ENCODE assay signal across 22 cellular contexts in the genomic region with DNA sequence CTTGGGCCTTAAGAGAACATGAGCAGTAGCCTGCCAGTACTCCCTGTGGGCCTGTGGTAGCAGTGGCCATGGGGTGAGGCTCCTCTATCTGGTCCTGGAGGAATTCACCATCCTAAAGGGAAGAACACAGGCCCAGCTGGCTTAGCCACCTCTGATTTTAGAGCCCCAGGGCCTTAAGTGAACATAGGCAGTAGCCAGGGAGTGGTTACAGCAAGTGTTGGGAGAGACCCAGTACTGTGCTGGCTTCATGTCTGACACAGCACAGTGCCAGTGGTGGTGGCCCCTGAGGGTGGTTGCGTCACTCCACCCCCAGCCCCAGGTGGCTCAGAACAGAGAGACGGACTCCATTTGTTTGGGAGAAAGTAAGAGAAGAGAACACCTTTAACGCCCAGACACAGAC.
"Had no signal": no experiment of that assay in that cellular context is flagged by ENCODE, and none has a peak within 500 bp of the region (broad histone marks: within the 10 kb centered on the region; RNA-seq: fewer than 3 reads in every experiment).

No MANE protein-coding gene starts in this region.

- H3K79me2 ChIP-seq: parathyroid adenoma had no signal

- H3K27ac ChIP-seq: colonic mucosa, esophagus squamous epithelium, lower lobe of right lung, neutrophil, parathyroid adenoma, sigmoid colon, stomach, thyroid gland had no signal

- FAIRE-seq: keratinocyte had no signal

- H3K4me1 ChIP-seq: colonic mucosa, esophagus squamous epithelium, lower lobe of right lung, parathyroid adenoma, sigmoid colon, stomach, thyroid gland had no signal

- H3K36me3 ChIP-seq: colonic mucosa, lower lobe of right lung, neutrophil, thyroid gland had no signal

- H3K27me3 ChIP-seq: colonic mucosa, esophagus squamous epithelium, neutrophil, sigmoid colon, stomach, thyroid gland had no signal

- H2AFZ ChIP-seq: parathyroid adenoma had no signal

- H3K9me3 ChIP-seq: colonic mucosa, esophagus squamous epithelium, lower lobe of right lung, neutrophil, sigmoid colon, stomach had no signal

- H3K4me3 ChIP-seq: colonic mucosa, esophagus squamous epithelium, lower lobe of right lung, sigmoid colon, stomach, thyroid gland had no signal

- ATAC-seq: left ventricle myocardium superior; lower lobe of right lung; natural killer cell treated with Interleukin-12 subunit alpha and Interleukin-12 subunit beta and Interleukin-15 and Interleukin-18, amount 100 ng/mL, for 72 hours; stimulated activated effector memory CD8-positive, alpha-beta T cell treated with anti-CD3 and anti-CD28 coated beads, Interleukin-12 subunit alpha, Interleukin-12 subunit beta, amount 100 ng/mL, for 72 hours had no signal

- H3K9ac ChIP-seq: parathyroid adenoma had no signal

- DNase-seq: colonic mucosa; effector CD8-positive, alpha-beta T cell; endodermal cell; esophagus squamous epithelium; foreskin melanocyte; glutamatergic neuron; hypothalamus; immature natural killer cell; left ventricle myocardium superior; lower lobe of right lung; naive B cell; sigmoid colon; stimulated activated CD4-positive, alpha-beta T cell treated with anti-CD3 and anti-CD28 coated beads, Interleukin-2, amount 100 ng/mL, for 24 hours; stimulated activated CD4-positive, alpha-beta T cell treated with anti-CD3 and anti-CD28 coated beads, Interleukin-4, amount 100 ng/mL, for 24 hours; stimulated activated naive CD4-positive, alpha-beta T cell treated with Interleukin-2 at 50 U/mL for 16 hours; stomach; thyroid gland had no signal
